ENCODE assay signal across 25 cellular contexts in the genomic region with DNA sequence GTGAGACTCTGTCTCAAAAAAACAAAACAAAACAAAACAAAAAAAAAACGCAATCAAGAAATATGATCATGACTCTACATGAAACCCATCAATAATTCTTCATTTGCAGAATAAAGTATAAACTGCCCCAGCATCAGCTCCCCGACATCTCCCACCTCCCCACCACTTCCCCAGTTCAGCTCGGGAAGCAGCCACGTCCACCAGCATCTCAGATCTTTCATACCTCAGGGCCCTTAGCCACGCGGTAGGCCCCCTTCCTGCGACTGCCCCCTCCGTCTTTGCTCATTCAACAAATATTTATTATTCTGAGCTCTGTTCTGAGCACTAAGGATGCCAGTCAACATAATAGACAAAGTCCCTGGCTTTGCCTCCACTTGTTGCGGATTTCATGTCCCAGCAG.
"Had no signal": no experiment of that assay in that cellular context is flagged by ENCODE, and none has a peak within 500 bp of the region (broad histone marks: within the 10 kb centered on the region; RNA-seq: fewer than 3 reads in every experiment).

No MANE protein-coding gene starts in this region.

- H3K27ac ChIP-seq: colonic mucosa, coronary artery, dorsolateral prefrontal cortex, epithelial cell of prostate, esophagus muscularis mucosa, esophagus squamous epithelium, foreskin keratinocyte, gastrocnemius medialis, gastroesophageal sphincter, heart left ventricle, heart right ventricle had no signal

- H3K4me3 ChIP-seq: colonic mucosa, coronary artery, dorsolateral prefrontal cortex, esophagus muscularis mucosa, esophagus squamous epithelium, gastrocnemius medialis, gastroesophageal sphincter, heart left ventricle, heart right ventricle had no signal

- H3K27me3 Mint-ChIP-seq: effector memory CD8-positive, alpha-beta T cell had no signal

- H3K4me1 Mint-ChIP-seq: endodermal cell had no signal

- H3K36me3 ChIP-seq: colonic mucosa, gastrocnemius medialis had no signal

- H3K27ac Mint-ChIP-seq: dendritic cell treated with granulocyte-macrophage colony-stimulating factor and Interleukin-4, amounts not matched to agents 40 ng/mL and 50 ng/mL, for 4 days; effector memory CD8-positive, alpha-beta T cell; endodermal cell had no signal

- ATAC-seq: effector memory CD8-positive, alpha-beta T cell; esophagus mucosa; foreskin keratinocyte; gastrocnemius medialis; gastroesophageal sphincter; heart left ventricle; heart right ventricle had no signal

- H3K4me1 ChIP-seq: colonic mucosa, esophagus muscularis mucosa, esophagus squamous epithelium, foreskin keratinocyte, gastrocnemius medialis, gastroesophageal sphincter, heart left ventricle, heart right ventricle had no signal

- H3K27me3 ChIP-seq: colonic mucosa, esophagus muscularis mucosa, esophagus squamous epithelium, foreskin keratinocyte, gastrocnemius medialis, gastroesophageal sphincter, heart left ventricle, heart right ventricle had no signal

- H3K4me3 Mint-ChIP-seq: dendritic cell treated with granulocyte-macrophage colony-stimulating factor and Interleukin-4, amounts not matched to agents 40 ng/mL and 50 ng/mL, for 4 days; effector memory CD8-positive, alpha-beta T cell; endodermal cell had no signal

- DNase-seq: colonic mucosa; cortex of kidney; dermis blood vessel endothelial cell; dorsolateral prefrontal cortex; effector CD4-positive, alpha-beta T cell; effector CD8-positive, alpha-beta T cell; effector memory CD4-positive, alpha-beta T cell; effector memory CD8-positive, alpha-beta T cell; endodermal cell; erythroblast; esophagus squamous epithelium; foreskin fibroblast; foreskin keratinocyte; foreskin melanocyte; gastrocnemius medialis; glutamatergic neuron; head of caudate nucleus; heart left ventricle; heart right ventricle had no signal

- H3K9me3 Mint-ChIP-seq: dendritic cell treated with granulocyte-macrophage colony-stimulating factor and Interleukin-4, amounts not matched to agents 40 ng/mL and 50 ng/mL, for 4 days; effector memory CD8-positive, alpha-beta T cell; endodermal cell had no signal

- H3K9me3 ChIP-seq: colonic mucosa, esophagus muscularis mucosa, esophagus squamous epithelium, gastrocnemius medialis, gastroesophageal sphincter, heart left ventricle, heart right ventricle had no signal
